In genomic region chr5:37842048-37842447, GRCh38 we compare ENCODE assay signal across 1 cellular context.
TF ChIP-seq lines count a peak whose summit lies in the region.

No MANE protein-coding gene starts in this region.

TF ChIP-seq in HepG2, 621 proteins besides CTCF, POLR2A, EP300 and RAD21 (continued from another document):
- TF ChIP-seq ZNF275 (CRISPR knock-in tag; IDR thresholded peaks at IDR 0.05; ENCODE audit: borderline replicate concordance) (no peak), CBX5 (CRISPR knock-in tag; IDR thresholded peaks at IDR 0.05; ENCODE audit: borderline replicate concordance) (no peak), LBX2 (CRISPR knock-in tag; IDR thresholded peaks at IDR 0.05; ENCODE audit: borderline replicate concordance) (no peak), NCOA2 (CRISPR knock-in tag; IDR thresholded peaks at IDR 0.05) (no peak)
TF ChIP-seq in HepG2: peak in this region for 1.
